22 cellular contexts compared by ENCODE assay signal in the genomic region with DNA sequence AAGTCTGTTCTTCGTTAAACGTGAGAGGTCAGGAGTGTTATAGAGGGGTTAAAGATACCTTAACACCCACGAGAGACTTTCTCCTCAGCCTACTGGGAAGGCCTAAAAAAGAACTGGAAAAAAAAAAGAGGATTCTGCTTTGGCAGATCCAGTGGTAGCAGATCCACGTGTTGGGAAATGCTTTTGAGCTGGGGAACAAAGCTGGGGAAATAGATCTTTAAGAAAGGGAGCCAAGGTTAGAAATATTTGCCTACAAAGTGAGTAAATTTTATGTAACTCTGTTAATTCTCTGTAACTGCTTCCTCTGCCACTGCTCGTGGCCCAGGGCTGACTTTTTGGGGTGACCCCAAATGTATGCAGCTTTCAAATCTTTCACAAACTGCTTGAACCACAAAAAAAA. TPM values are rescaled to one million over a fixed set of nuclear protein-coding genes. Genes with fewer than 3 reads are reported as not detected.
DNase-seq lines count a peak whose midpoint lies in the region; ATAC-seq and TF ChIP-seq lines count a peak whose summit lies in the region.
"Had no signal": no experiment of that assay in that cellular context is flagged by ENCODE, and none has a peak within 500 bp of the region (broad histone marks: within the 10 kb centered on the region; RNA-seq: fewer than 3 reads in every experiment).

No MANE protein-coding gene starts in this region.

- H3K27me3 ChIP-seq in heart left ventricle (no peaks in the 10 kb centered on the region), layer of hippocampus (ENCODE audit: control insufficient read depth, insufficient read depth, low read length) (no peaks in the 10 kb centered on the region), spleen (replicated peaks in 1 of 7) (no peaks in the 10 kb centered on the region)
- H3K27me3 ChIP-seq: BLaER1 treated with 17β-estradiol and CSF1 and Interleukin-3, amounts not matched to agents 10 nM and 100 nM had no signal

- H3K27ac ChIP-seq in heart left ventricle = peak overlapping the region in 10 of 12 donors; percentile 0 to 76 (median 57)
- peak overlapping the region; percentile 8 for H3K27ac ChIP-seq in layer of hippocampus (ENCODE audit: low read depth, low read length)
- H3K27ac ChIP-seq in spleen = no peak overlapping the region
- H3K27ac ChIP-seq: BLaER1 treated with 17β-estradiol and CSF1 and Interleukin-3, amounts not matched to agents 10 nM and 100 nM had no signal

- H3K36me3 ChIP-seq in heart left ventricle (no peaks in the 10 kb centered on the region), spleen (no peaks in the 10 kb centered on the region)
- H3K36me3 ChIP-seq: BLaER1 treated with 17β-estradiol and CSF1 and Interleukin-3, amounts not matched to agents 10 nM and 100 nM had no signal

- DNase-seq in heart left ventricle = no peak
- no peak for DNase-seq in left ventricle myocardium superior
- peak; percentile 39 for DNase-seq in putamen (ENCODE audit: low spot score)
- no peak for DNase-seq in spleen
- DNase-seq: activated CD4-positive, alpha-beta T cell treated with anti-CD3 and anti-CD28 coated beads, Interleukin-2, amount 10 ng/mL, durations not matched to agents 7 days and 5 days; activated CD8-positive, alpha-beta memory T cell treated with anti-CD3 and anti-CD28 coated beads, Interleukin-2, amount 50 U/mL, for 48 hours; activated effector memory CD4-positive, alpha-beta T cell treated with anti-CD3 and anti-CD28 coated beads, Interleukin-2, amount 50 U/mL, for 16 hours; GDM1; KBM-7; MV-4-11; NCI-H2029 treated with DMSO at 0.1 percent for 48 hours; NCI-H510A treated with DMSO at 0.1 percent for 48 hours; retina; stimulated activated naive B cell treated with anti-CD40 and anti-IgM and Interleukin-4, amounts not matched to agents 10 μg/mL and 1 μg/mL and 100 μg/mL, for 72 hours; SW 1271 had no signal

- TF ChIP-seq CTCF in heart left ventricle (IDR thresholded peaks at IDR 0.05) (no peak), spleen (IDR thresholded peaks at IDR 0.05 in 8 of 11, conservative IDR thresholded peaks at IDR 0.05 in 3 of 11) (no peak)

- intact Hi-C loops in heart left ventricle (cut with DNase I) (loop anchor here in 1 of 10 donors (5.0 kb wide), 1 partner anchor 36 kb away; no protein-coding TSS in a partner anchor), left ventricle myocardium superior (cut with micrococcal nuclease) (no loop called here), spleen (cut with DNase I; ENCODE audit: low total_unique reads) (no loop called here)

- H3K4me1 ChIP-seq in heart left ventricle = peaks cover 0 to 59% (median 35%) of the 10 kb centered on the region in 12 donors
- peaks cover 0 to 28% (median 16%) of the 10 kb centered on the region in 6 donors for H3K4me1 ChIP-seq in spleen

- H3K9me3 ChIP-seq in heart left ventricle (no peaks in the 10 kb centered on the region), spleen (no peaks in the 10 kb centered on the region)

- TF ChIP-seq POLR2A in heart left ventricle (IDR thresholded peaks at IDR 0.05) (no peak), spleen (IDR thresholded peaks at IDR 0.05) (no peak)

- WGBS in heart left ventricle, 4 donors = 28 to 44% (median 40%) methylated on average over 5 of the region's 5 CpGs
- WGBS in spleen, 5 donors = 58 to 80% (median 73%) methylated on average over 5 of the region's 5 CpGs

- ATAC-seq in heart left ventricle (no peak), left ventricle myocardium superior (no peak), GM18868 (IDR thresholded peaks at IDR 0.05; ENCODE audit: unreplicated experiment) (no peak), HG03520 (IDR thresholded peaks at IDR 0.05; ENCODE audit: unreplicated experiment) (no peak), GM21423 (IDR thresholded peaks at IDR 0.05; ENCODE audit: unreplicated experiment) (no peak)
- ATAC-seq: HCT116; stimulated activated naive B cell treated with anti-CD40 and anti-IgM and Interleukin-4, amounts not matched to agents 10 μg/mL and 1 μg/mL and 100 μg/mL, for 72 hours had no signal

- H3K4me3 ChIP-seq in heart left ventricle = no peak overlapping the region
- H3K4me3 ChIP-seq in spleen = no peak overlapping the region
- H3K4me3 ChIP-seq: BLaER1 treated with 17β-estradiol and CSF1 and Interleukin-3, amounts not matched to agents 10 nM and 100 nM had no signal

RNA-seq across cellular contexts. Expression of gene RFX2, which starts 11.7 kb away (rescaled TPM):
- total RNA-seq in heart left ventricle (10 to 100 TPM in 1 of 9 donors, 1 to 10 TPM in 8; 2.8 to 20.0 (median 5.8) TPM), left ventricle myocardium superior (4.8 TPM), spleen (10 to 100 TPM in 4 of 7 donors, 1 to 10 TPM in 3; 6.4 to 15.8 (median 11.1) TPM)
- polyA plus RNA-seq in heart left ventricle (1 to 10 TPM; 6.9 to 7.0 TPM), spleen (1 to 10 TPM; 1.1 to 3.2 (median 2.8) TPM)

RNA-seq across cellular contexts. Expression of gene ACSBG2, which starts 36.9 kb away (rescaled TPM):
- total RNA-seq in heart left ventricle = not detected
- polyA plus RNA-seq in heart left ventricle = not detected
- not detected for total RNA-seq in left ventricle myocardium superior
- not detected for total RNA-seq in spleen
- polyA plus RNA-seq in spleen = under 1 TPM in 1 of 3 donors, not detected in 2; 0.22 TPM
- total RNA-seq: activated CD4-positive, alpha-beta T cell treated with anti-CD3 and anti-CD28 coated beads, Interleukin-2, amount 10 ng/mL, durations not matched to agents 7 days and 5 days; glomerular endothelial cell had no signal

Comparison
In these comparisons a context has a peak if more than half of its experiments do, and no peak if none do; other contexts are left out.
1. H3K27ac ChIP-seq: peak in heart left ventricle (10 of 12) and layer of hippocampus (single experiment); none in spleen (0 of 8).